16 cellular contexts compared by ENCODE assay signal in the genomic region with DNA sequence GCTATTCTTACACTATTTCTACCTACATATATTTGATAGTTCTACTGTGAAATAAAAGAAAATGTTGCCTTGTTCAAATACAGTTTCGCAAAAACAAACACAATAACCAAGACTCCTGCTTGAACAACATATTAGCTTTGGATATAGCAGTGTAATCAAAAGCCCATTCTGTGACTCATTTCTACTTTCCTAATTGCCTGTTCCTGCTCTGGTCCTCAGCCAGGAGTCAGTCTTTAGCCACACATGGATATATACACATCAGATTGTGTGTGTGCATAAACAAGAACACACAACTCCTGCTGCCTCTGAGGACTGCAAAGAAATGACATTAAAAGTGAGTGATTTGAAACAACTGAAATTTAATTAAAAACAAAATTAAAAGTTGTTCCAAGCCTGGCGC.
"Had no signal": no experiment of that assay in that cellular context is flagged by ENCODE, and none has a peak within 500 bp of the region (broad histone marks: within the 10 kb centered on the region; RNA-seq: fewer than 3 reads in every experiment).

No MANE protein-coding gene starts in this region.

- H3K27ac Mint-ChIP-seq: natural killer cell; stimulated activated naive B cell treated with anti-CD40 and anti-IgM and Interleukin-4, amounts not matched to agents 10 μg/mL and 1 μg/mL and 100 μg/mL, for 72 hours; T-helper 2 cell treated with Interferon-gamma antibody and Interleukin-4, amounts not matched to agents 5 μg/mL and 100 μg/mL, for 36 hours had no signal

- ATAC-seq: left ventricle myocardium superior; natural killer cell; stimulated activated naive B cell treated with anti-CD40 and anti-IgM and Interleukin-4, amounts not matched to agents 10 μg/mL and 1 μg/mL and 100 μg/mL, for 72 hours had no signal

- H3K36me3 Mint-ChIP-seq: natural killer cell; stimulated activated naive B cell treated with anti-CD40 and anti-IgM and Interleukin-4, amounts not matched to agents 10 μg/mL and 1 μg/mL and 100 μg/mL, for 72 hours had no signal

- H3K27ac ChIP-seq: cardiac muscle cell, right atrium auricular region, tibial artery, vagina had no signal

- H3K9me3 Mint-ChIP-seq: T-helper 2 cell treated with Interferon-gamma antibody and Interleukin-4, amounts not matched to agents 5 μg/mL and 100 μg/mL, for 36 hours had no signal

- H3K36me3 ChIP-seq: cardiac muscle cell, right atrium auricular region, tibial artery, vagina had no signal

- H3K27me3 ChIP-seq: cardiac muscle cell, right atrium auricular region, tibial artery, vagina had no signal

- H3K4me3 ChIP-seq: cardiac muscle cell, right atrium auricular region, tibial artery, vagina had no signal

- H3K9me3 ChIP-seq: right atrium auricular region, tibial artery, vagina had no signal

- H3K4me1 ChIP-seq: right atrium auricular region, vagina had no signal

- DNase-seq: activated CD4-positive, alpha-beta T cell treated with anti-CD3 and anti-CD28 coated beads for 1 hour; activated CD4-positive, alpha-beta T cell treated with anti-CD3 and anti-CD28 coated beads, Interleukin-2, amount 50 U/mL, for 4 hours; activated naive CD4-positive, alpha-beta T cell treated with Interleukin-2 at 50 U/mL for 16 hours; activated T-cell treated with anti-CD3 and anti-CD28 coated beads for 4 hours; kidney; left ventricle myocardium superior; mesendoderm; natural killer cell; posterior cingulate gyrus; stimulated activated CD4-positive, alpha-beta T cell treated with anti-CD3 and anti-CD28 coated beads, Interleukin-2, amount 100 ng/mL, for 48 hours; stimulated activated naive B cell treated with anti-CD40 and anti-IgM and Interleukin-4, amounts not matched to agents 10 μg/mL and 1 μg/mL and 100 μg/mL, for 72 hours; tibial artery had no signal

- H3K4me3 Mint-ChIP-seq: natural killer cell; stimulated activated naive B cell treated with anti-CD40 and anti-IgM and Interleukin-4, amounts not matched to agents 10 μg/mL and 1 μg/mL and 100 μg/mL, for 72 hours; T-helper 2 cell treated with Interferon-gamma antibody and Interleukin-4, amounts not matched to agents 5 μg/mL and 100 μg/mL, for 36 hours had no signal

- H3K4me1 Mint-ChIP-seq: natural killer cell; stimulated activated naive B cell treated with anti-CD40 and anti-IgM and Interleukin-4, amounts not matched to agents 10 μg/mL and 1 μg/mL and 100 μg/mL, for 72 hours had no signal
